Comparison of ENCODE assay signal across 17 cellular contexts in the genomic region with DNA sequence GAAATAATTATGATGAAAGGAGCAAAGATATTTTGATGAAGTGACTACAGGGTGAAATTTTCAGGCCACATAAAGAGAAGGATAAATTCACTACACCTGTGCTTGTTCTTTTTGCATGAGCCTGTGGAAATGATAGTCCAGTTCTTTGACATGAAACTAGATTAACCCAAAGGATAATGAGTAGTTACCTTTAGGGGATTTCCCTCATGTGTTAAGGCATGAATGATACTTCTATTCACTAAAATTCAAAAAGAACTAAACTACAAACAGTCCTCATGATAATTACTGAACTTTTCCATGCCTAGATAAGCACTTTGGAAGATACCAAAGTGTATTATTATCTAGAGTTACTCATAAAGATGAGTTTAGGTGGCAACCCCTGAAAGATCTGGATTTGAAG.
DNase-seq lines count a peak whose midpoint lies in the region; ATAC-seq, FAIRE-seq and TF ChIP-seq lines count a peak whose summit lies in the region.
"Had no signal": no experiment of that assay in that cellular context is flagged by ENCODE, and none has a peak within 500 bp of the region (broad histone marks: within the 10 kb centered on the region; RNA-seq: fewer than 3 reads in every experiment).

No MANE protein-coding gene starts in this region.

- TF ChIP-seq CTCF in prostate gland (IDR thresholded peaks at IDR 0.05), result no peak

- TF ChIP-seq POLR2A in prostate gland (IDR thresholded peaks at IDR 0.05), result no peak

- H3K27me3 ChIP-seq in prostate gland (replicated peaks; ENCODE audit: insufficient read depth), result no peaks in the 10 kb centered on the region
- H3K27me3 ChIP-seq: BE2C, SJCRH30 had no signal

- intact Hi-C loops in prostate gland (cut with DNase I), result no loop called here

- peaks cover 16% of the 10 kb centered on the region for H3K36me3 Mint-ChIP-seq in activated naive CD4-positive, alpha-beta T cell treated with anti-CD3 and anti-CD28 coated beads, Interleukin-2, amount 50 U/mL, for 24 hours
- H3K36me3 Mint-ChIP-seq in activated naive CD8-positive, alpha-beta T cell treated with anti-CD3 and anti-CD28 coated beads, Interleukin-2, amount 50 U/mL, for 24 hours (ENCODE audit: low read depth), result peaks cover 17% of the 10 kb centered on the region
- peaks cover 20% of the 10 kb centered on the region for H3K36me3 Mint-ChIP-seq in stimulated activated naive CD8-positive, alpha-beta T cell treated with anti-CD3 and anti-CD28 coated beads, Interleukin-15, Interleukin-2, amounts not matched to agents 100 ng/mL and 50 ng/mL, for 24 hours (ENCODE audit: low read depth)
- H3K36me3 Mint-ChIP-seq: CD4-positive, alpha-beta memory T cell had no signal

- no peak overlapping the region for H3K27ac ChIP-seq in prostate gland
- H3K27ac ChIP-seq: RWPE1, SJCRH30 had no signal

- no peak overlapping the region for H3K4me3 Mint-ChIP-seq in activated naive CD4-positive, alpha-beta T cell treated with anti-CD3 and anti-CD28 coated beads, Interleukin-2, amount 50 U/mL, for 24 hours
- no peak overlapping the region for H3K4me3 Mint-ChIP-seq in activated naive CD8-positive, alpha-beta T cell treated with anti-CD3 and anti-CD28 coated beads, Interleukin-2, amount 50 U/mL, for 24 hours
- H3K4me3 Mint-ChIP-seq in stimulated activated naive CD8-positive, alpha-beta T cell treated with anti-CD3 and anti-CD28 coated beads, Interleukin-15, Interleukin-2, amounts not matched to agents 100 ng/mL and 50 ng/mL, for 24 hours, result no peak overlapping the region
- H3K4me3 Mint-ChIP-seq: CD4-positive, alpha-beta memory T cell; H9 had no signal

- FAIRE-seq in GM19239 (lab: Jason Lieb, UNC), result peak; percentile 63

- H3K9me3 Mint-ChIP-seq in activated naive CD4-positive, alpha-beta T cell treated with anti-CD3 and anti-CD28 coated beads, Interleukin-2, amount 50 U/mL, for 24 hours, result peaks cover 6% of the 10 kb centered on the region
- H3K9me3 Mint-ChIP-seq in activated naive CD8-positive, alpha-beta T cell treated with anti-CD3 and anti-CD28 coated beads, Interleukin-2, amount 50 U/mL, for 24 hours, result peaks cover 7% of the 10 kb centered on the region
- peaks cover 14% of the 10 kb centered on the region for H3K9me3 Mint-ChIP-seq in stimulated activated naive CD8-positive, alpha-beta T cell treated with anti-CD3 and anti-CD28 coated beads, Interleukin-15, Interleukin-2, amounts not matched to agents 100 ng/mL and 50 ng/mL, for 24 hours
- H3K9me3 Mint-ChIP-seq: H9 had no signal

- no peak for DNase-seq in activated naive CD4-positive, alpha-beta T cell treated with Interleukin-2 at 50 U/mL for 16 hours
- DNase-seq in GM19239 (ENCODE audit: insufficient read length, low spot score) (no peak), prostate gland (ENCODE audit: low spot score) (no peak)
- no peak for DNase-seq in activated naive CD8-positive, alpha-beta T cell treated with anti-CD3 and anti-CD28 coated beads, Interleukin-2, amount 50 U/mL, for 24 hours
- DNase-seq: BE2C; CD4-positive, alpha-beta memory T cell; H9; NCI-H146; NCI-H345; NCI-H526 treated with DMSO at 0.1 percent for 48 hours; NK-92 treated with Interleukin-12 subunit alpha and Interleukin-12 subunit beta, amount 100 ng/mL, for 24 hours; OCI-M1; SJCRH30 had no signal

- H3K27me3 Mint-ChIP-seq in activated naive CD4-positive, alpha-beta T cell treated with anti-CD3 and anti-CD28 coated beads, Interleukin-2, amount 50 U/mL, for 24 hours, result no peaks in the 10 kb centered on the region
- peaks cover 3% of the 10 kb centered on the region for H3K27me3 Mint-ChIP-seq in activated naive CD8-positive, alpha-beta T cell treated with anti-CD3 and anti-CD28 coated beads, Interleukin-2, amount 50 U/mL, for 24 hours
- H3K27me3 Mint-ChIP-seq in stimulated activated naive CD8-positive, alpha-beta T cell treated with anti-CD3 and anti-CD28 coated beads, Interleukin-15, Interleukin-2, amounts not matched to agents 100 ng/mL and 50 ng/mL, for 24 hours, result no peaks in the 10 kb centered on the region
- H3K27me3 Mint-ChIP-seq: CD4-positive, alpha-beta memory T cell had no signal

- H3K9me3 ChIP-seq in prostate gland, result no peaks in the 10 kb centered on the region
- H3K9me3 ChIP-seq: BE2C, SJCRH30 had no signal

- H3K27ac Mint-ChIP-seq in activated naive CD4-positive, alpha-beta T cell treated with anti-CD3 and anti-CD28 coated beads, Interleukin-2, amount 50 U/mL, for 24 hours, result peak overlapping the region; percentile 53
- peak overlapping the region; percentile 65 for H3K27ac Mint-ChIP-seq in activated naive CD8-positive, alpha-beta T cell treated with anti-CD3 and anti-CD28 coated beads, Interleukin-2, amount 50 U/mL, for 24 hours
- peak overlapping the region; percentile 45 for H3K27ac Mint-ChIP-seq in stimulated activated naive CD8-positive, alpha-beta T cell treated with anti-CD3 and anti-CD28 coated beads, Interleukin-15, Interleukin-2, amounts not matched to agents 100 ng/mL and 50 ng/mL, for 24 hours
- H3K27ac Mint-ChIP-seq: CD4-positive, alpha-beta memory T cell; H9 had no signal

- no peaks in the 10 kb centered on the region for H3K4me1 ChIP-seq in prostate gland (replicated peaks)

- H3K36me3 ChIP-seq in prostate gland, result no peaks in the 10 kb centered on the region
- H3K36me3 ChIP-seq: SJCRH30 had no signal

- H3K4me1 Mint-ChIP-seq in activated naive CD4-positive, alpha-beta T cell treated with anti-CD3 and anti-CD28 coated beads, Interleukin-2, amount 50 U/mL, for 24 hours, result peaks cover 53% of the 10 kb centered on the region
- H3K4me1 Mint-ChIP-seq in activated naive CD8-positive, alpha-beta T cell treated with anti-CD3 and anti-CD28 coated beads, Interleukin-2, amount 50 U/mL, for 24 hours, result peaks cover 48% of the 10 kb centered on the region
- peaks cover 58% of the 10 kb centered on the region for H3K4me1 Mint-ChIP-seq in stimulated activated naive CD8-positive, alpha-beta T cell treated with anti-CD3 and anti-CD28 coated beads, Interleukin-15, Interleukin-2, amounts not matched to agents 100 ng/mL and 50 ng/mL, for 24 hours (ENCODE audit: low read depth)
- H3K4me1 Mint-ChIP-seq: H9 had no signal

- peak; percentile 60 for ATAC-seq in activated naive CD8-positive, alpha-beta T cell treated with anti-CD3 and anti-CD28 coated beads, Interleukin-2, amount 50 U/mL, for 24 hours
- no peak for ATAC-seq in HG03196 (IDR thresholded peaks at IDR 0.05; ENCODE audit: unreplicated experiment)

- no peak overlapping the region for H3K4me3 ChIP-seq in prostate gland
- H3K4me3 ChIP-seq: SJCRH30 had no signal
